In the genomic region with DNA sequence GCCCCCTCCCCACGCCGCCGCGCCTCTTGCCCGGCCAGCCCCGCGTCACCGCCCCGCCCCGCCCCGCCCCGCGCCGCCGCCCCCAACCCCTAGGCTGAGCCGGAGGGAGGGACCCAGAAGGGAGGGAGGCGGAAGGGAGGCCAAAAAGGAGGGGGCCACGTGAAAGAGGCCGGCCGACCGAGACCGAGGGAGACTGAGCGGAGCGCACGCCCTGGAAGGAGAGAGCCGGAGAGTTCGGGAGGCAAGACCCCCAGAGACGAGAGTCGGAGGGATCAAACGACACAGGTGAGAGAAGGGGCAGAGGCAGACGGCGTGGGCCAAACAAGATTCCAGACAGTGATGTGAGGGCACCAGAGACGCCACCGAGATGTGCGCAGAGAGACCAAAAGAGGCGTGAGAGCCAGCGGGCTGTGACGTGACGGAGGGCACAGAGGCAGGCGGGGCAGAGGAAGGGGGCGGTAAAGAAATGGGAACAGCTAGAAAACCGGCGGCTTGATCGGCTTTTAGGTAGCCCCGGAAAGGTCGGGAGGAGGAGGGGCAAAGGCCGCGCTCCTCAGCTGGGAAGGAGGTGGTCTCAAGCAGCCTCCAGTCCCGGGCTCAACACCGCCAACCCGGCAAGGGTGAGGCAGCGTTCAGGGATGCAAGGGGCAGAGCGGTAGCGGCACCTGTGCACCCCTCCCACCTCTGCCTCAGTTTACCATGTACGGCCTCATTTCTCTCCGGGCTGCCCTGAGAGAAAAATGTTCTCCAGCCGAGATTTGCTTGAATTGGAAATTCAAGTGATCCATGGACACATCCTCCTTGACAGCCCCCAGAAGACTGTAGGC, we compare ENCODE assay signal across 8 cellular contexts. TPM values are rescaled to one million over a fixed set of nuclear protein-coding genes. Genes with fewer than 3 reads are reported as not detected.
DNase-seq lines count a peak whose midpoint lies in the region; ATAC-seq and TF ChIP-seq lines count a peak whose summit lies in the region.

No MANE protein-coding gene starts in this region.

- H3K4me1 ChIP-seq in ES-I3 (ENCODE audit: insufficient read depth, low read length), result peaks cover 7% of the 10 kb centered on the region

- no peaks in the 10 kb centered on the region for H3K36me3 Mint-ChIP-seq in progenitor cell of endocrine pancreas (ENCODE audit: insufficient read depth)

- H3K9ac ChIP-seq in ES-I3 (ENCODE audit: low read depth, low read length), result peak overlapping the region; percentile 31; the same call in 1 of the 2 replicates

- ATAC-seq in HG03045 (IDR thresholded peaks at IDR 0.05; ENCODE audit: unreplicated experiment), result no peak
- ATAC-seq in HG02798 (IDR thresholded peaks at IDR 0.05; ENCODE audit: poor library complexity, unreplicated experiment), result no peak

- H3K27ac Mint-ChIP-seq in progenitor cell of endocrine pancreas, result peak overlapping the region; percentile 54

- no peak for TF ChIP-seq CTCF in progenitor cell of endocrine pancreas (IDR thresholded peaks at IDR 0.05; ENCODE audit: unreplicated experiment)

- DNase-seq in NCI-H345 treated with DMSO at 0.1 percent for 48 hours (lab: John Stamatoyannopoulos, UW; ENCODE audit: unreplicated experiment), result peak; percentile 23
- DNase-seq in central memory CD4-positive, alpha-beta T cell, result peak; percentile 28
- DNase-seq in progenitor cell of endocrine pancreas (ENCODE audit: low spot score, unreplicated experiment), result no peak
- DNase-seq in COLO829 (ENCODE audit: low spot score), result no peak
- no peak for DNase-seq in NCI-H187 treated with DMSO at 0.1 percent for 48 hours (lab: John Stamatoyannopoulos, UW)

- H3K4me1 Mint-ChIP-seq in progenitor cell of endocrine pancreas (ENCODE audit: low read depth), result peaks cover 12% of the 10 kb centered on the region

- H3K9me3 Mint-ChIP-seq in progenitor cell of endocrine pancreas (ENCODE audit: low read depth), result no peaks in the 10 kb centered on the region

- H3K4me3 Mint-ChIP-seq in progenitor cell of endocrine pancreas (ENCODE audit: low read depth), result peak overlapping the region; percentile 67

- no peaks in the 10 kb centered on the region for H3K36me3 ChIP-seq in ES-I3 (ENCODE audit: insufficient read depth, low read length)

- no peaks in the 10 kb centered on the region for H3K9me3 ChIP-seq in ES-I3 (ENCODE audit: control insufficient read depth, insufficient read depth, low read length)

- peaks cover 81% of the 10 kb centered on the region for H3K27me3 Mint-ChIP-seq in progenitor cell of endocrine pancreas

RNA-seq across cellular contexts. Expression of gene BARX1, which starts 0.4 kb away (rescaled TPM):
- total RNA-seq in progenitor cell of endocrine pancreas, result 0.74 and 3.3 TPM in 2 replicates

Comparison
In these comparisons a context has a peak if more than half of its experiments do, and no peak if none do; other contexts are left out.
1. DNase-seq: peak in NCI-H345 treated with DMSO at 0.1 percent for 48 hours (single experiment) and central memory CD4-positive, alpha-beta T cell (single experiment); none in progenitor cell of endocrine pancreas (single experiment), COLO829 (single experiment) and NCI-H187 treated with DMSO at 0.1 percent for 48 hours (single experiment).